ENCODE assay signal across 21 cellular contexts in the genomic region with DNA sequence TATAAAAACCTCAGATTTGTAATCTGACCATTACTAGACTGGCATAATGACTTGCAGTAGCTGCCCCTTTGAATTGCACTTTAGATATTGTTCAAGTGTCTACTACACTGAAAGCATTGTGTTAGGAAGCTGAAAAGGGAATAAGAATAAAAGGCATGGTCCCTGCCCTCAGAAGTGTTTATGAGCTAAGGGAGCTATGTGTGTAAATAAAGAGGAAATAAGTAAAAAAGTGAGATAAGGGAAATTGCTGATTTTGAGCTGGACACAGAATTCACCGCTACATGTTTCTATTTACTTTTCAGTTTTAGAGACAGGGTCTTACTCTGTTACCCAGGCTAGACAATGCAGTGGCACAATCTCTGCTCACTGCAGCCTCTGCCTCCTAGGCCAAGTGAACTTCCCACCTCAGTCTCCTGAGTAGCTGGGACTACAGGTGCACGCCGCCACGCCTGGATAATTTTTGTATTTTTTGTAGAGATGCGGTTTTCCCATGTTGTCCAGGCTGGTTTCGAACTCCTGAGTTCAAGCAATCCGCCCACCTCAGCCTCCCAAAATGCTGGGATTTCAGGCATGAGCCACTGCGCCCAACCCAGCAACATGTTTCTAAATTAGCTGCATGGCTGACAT. TPM values are rescaled to one million over a fixed set of nuclear protein-coding genes. Genes with fewer than 3 reads are reported as not detected.
DNase-seq lines count a peak whose midpoint lies in the region; ATAC-seq, FAIRE-seq and TF ChIP-seq lines count a peak whose summit lies in the region.
"Had no signal": no experiment of that assay in that cellular context is flagged by ENCODE, and none has a peak within 500 bp of the region (broad histone marks: within the 10 kb centered on the region; RNA-seq: fewer than 3 reads in every experiment).

No MANE protein-coding gene starts in this region.

- no TSS peak for BruUV-seq in K562 (replicated peaks; lab: Mats Ljungman, UMichigan)

- no peaks in the 10 kb centered on the region for H3K9me3 Mint-ChIP-seq in CD4-positive, CD25-positive, alpha-beta regulatory T cell

- H3K36me3 Mint-ChIP-seq in CD4-positive, CD25-positive, alpha-beta regulatory T cell, result peaks cover 3% of the 10 kb centered on the region

- peaks cover 0 to 5% (median 0%) of the 10 kb centered on the region in 11 experiments; a peak in 1 of 22 replicates for H3K9me3 ChIP-seq in BLaER1 treated with 17β-estradiol and CSF1 and Interleukin-3, amounts not matched to agents 10 nM and 100 nM (replicated peaks in 1 of 11)
- H3K9me3 ChIP-seq in CD4-positive, CD25-positive, alpha-beta regulatory T cell (ENCODE audit: control insufficient read depth in 2 of 2, low read length in 2 of 2), result no peaks in the 10 kb centered on the region
- H3K9me3 ChIP-seq in OCI-LY3 (ENCODE audit: insufficient read depth, low read length), result peaks cover 3% of the 10 kb centered on the region; the same call in 1 of the 2 replicates
- no peaks in the 10 kb centered on the region for H3K9me3 ChIP-seq in K562 (replicated peaks; ENCODE audit: control insufficient read depth, insufficient read depth, low read depth, low read length)
- H3K9me3 ChIP-seq in MG63, result no peaks in the 10 kb centered on the region
- H3K9me3 ChIP-seq: stomach, upper lobe of right lung had no signal

- H3K9ac ChIP-seq in BLaER1 treated with 17β-estradiol and CSF1 and Interleukin-3, amounts not matched to agents 10 nM and 100 nM, result peak overlapping the region in 4 of 11 experiments; percentile 6 to 57 (median 36); a peak in 4 of 22 replicates
- H3K9ac ChIP-seq in OCI-LY3 (ENCODE audit: low read length), result no peak overlapping the region
- no peak overlapping the region for H3K9ac ChIP-seq in K562 (ENCODE audit: insufficient read depth in 1 of 2, low read depth in 2 of 2, low read length in 2 of 2)

- no peak for TF ChIP-seq RAD21 in K562 (CRISPR knock-in tag; conservative IDR thresholded peaks at IDR 0.05 in 1 of 2, IDR thresholded peaks at IDR 0.05 in 1 of 2)

- peak overlapping the region in 4 of 11 experiments; percentile 8 to 62 (median 14); a peak in 4 of 22 replicates for H3K27ac ChIP-seq in BLaER1 treated with 17β-estradiol and CSF1 and Interleukin-3, amounts not matched to agents 10 nM and 100 nM
- H3K27ac ChIP-seq in CD4-positive, CD25-positive, alpha-beta regulatory T cell (ENCODE audit: insufficient read depth, low read length, poor library complexity, severe bottlenecking), result peak overlapping the region; percentile 49
- H3K27ac ChIP-seq in OCI-LY3 (ENCODE audit: low read length) (no peak overlapping the region), K562 (ENCODE audit: extremely low read depth, low read depth, low read length) (no peak overlapping the region)
- H3K27ac ChIP-seq: stomach, upper lobe of right lung had no signal

- H3K4me3 Mint-ChIP-seq in CD4-positive, CD25-positive, alpha-beta regulatory T cell, result peak overlapping the region in 3 of 4 donors; percentile 18 to 41 (median 23)

- intact Hi-C loops in K562 (cut with micrococcal nuclease), result no loop called here

- no peak for FAIRE-seq in K562 (lab: Jason Lieb, UNC)
- FAIRE-seq: colon, GM19239, kidney had no signal

- no peaks in the 10 kb centered on the region for H3K9me1 ChIP-seq in K562 (ENCODE audit: control insufficient read depth, insufficient read depth, low read length)

- H3K27me3 ChIP-seq in BLaER1 treated with 17β-estradiol and CSF1 and Interleukin-3, amounts not matched to agents 10 nM and 100 nM, result no peaks in the 10 kb centered on the region
- H3K27me3 ChIP-seq in CD4-positive, CD25-positive, alpha-beta regulatory T cell (ENCODE audit: control insufficient read depth, insufficient read depth, low read length), result no peaks in the 10 kb centered on the region
- H3K27me3 ChIP-seq in OCI-LY3 (ENCODE audit: low read depth, low read length) (no peaks in the 10 kb centered on the region), K562 (ENCODE audit: control insufficient read depth in 2 of 2, insufficient read depth in 2 of 2, low read length in 2 of 2) (no peaks in the 10 kb centered on the region), MG63 (no peaks in the 10 kb centered on the region)
- H3K27me3 ChIP-seq: stomach, upper lobe of right lung had no signal

- H3K4me3 ChIP-seq in BLaER1 treated with 17β-estradiol and CSF1 and Interleukin-3, amounts not matched to agents 10 nM and 100 nM, result 0 out of 20 replicates have a peak overlapping the region, but pooled peaks of 1 of the 10 experiments have one; percentile 7
- H3K4me3 ChIP-seq in CD4-positive, CD25-positive, alpha-beta regulatory T cell (ENCODE audit: low read depth, low read length), result no peak overlapping the region
- H3K4me3 ChIP-seq in OCI-LY3 (ENCODE audit: low read length), result no peak overlapping the region
- H3K4me3 ChIP-seq in K562, result no peak overlapping the region
- no peak overlapping the region for H3K4me3 ChIP-seq in MG63
- H3K4me3 ChIP-seq: stomach, upper lobe of right lung had no signal

- no peak for ATAC-seq in CD4-positive, CD25-positive, alpha-beta regulatory T cell (ENCODE audit: low read depth in 2 of 2)
- ATAC-seq in K562 (no peak), GM18909 (IDR thresholded peaks at IDR 0.05; ENCODE audit: poor library complexity, unreplicated experiment) (no peak)
- ATAC-seq: upper lobe of right lung had no signal

- peak overlapping the region; percentile 74 to 99 (median 88) for H3K4me2 ChIP-seq in BLaER1 treated with 17β-estradiol and CSF1 and Interleukin-3, amounts not matched to agents 10 nM and 100 nM
- H3K4me2 ChIP-seq in OCI-LY3 (ENCODE audit: low read length) (peak overlapping the region; percentile 83; the same call in 1 of the 2 replicates), K562 (ENCODE audit: insufficient read depth, low read length) (no peak overlapping the region)

- no peak for TF ChIP-seq POLR2A in K562 (conservative IDR thresholded peaks at IDR 0.05)

- CTCF ChIA-PET in K562 (lab: Yijun Ruan, JAX; ENCODE audit: low intra/inter-chr PET ratio), result no interaction called here

- peaks cover 50 to 95% (median 56%) of the 10 kb centered on the region in 4 donors for H3K4me1 Mint-ChIP-seq in CD4-positive, CD25-positive, alpha-beta regulatory T cell

- peaks cover 0 to 26% (median 16%) of the 10 kb centered on the region in 11 experiments; a peak in 18 of 22 replicates for H3K36me3 ChIP-seq in BLaER1 treated with 17β-estradiol and CSF1 and Interleukin-3, amounts not matched to agents 10 nM and 100 nM
- H3K36me3 ChIP-seq in CD4-positive, CD25-positive, alpha-beta regulatory T cell (ENCODE audit: control insufficient read depth, insufficient read depth, low read length), result no peaks in the 10 kb centered on the region
- peaks cover 3% of the 10 kb centered on the region for H3K36me3 ChIP-seq in OCI-LY3 (replicated peaks; ENCODE audit: low read depth, low read length)
- no peaks in the 10 kb centered on the region; the same call in 2 of the 3 replicates for H3K36me3 ChIP-seq in K562 (ENCODE audit: control insufficient read depth, insufficient read depth, low read length)
- H3K36me3 ChIP-seq in MG63, result no peaks in the 10 kb centered on the region
- H3K36me3 ChIP-seq: stomach, upper lobe of right lung had no signal

- H2AFZ ChIP-seq in OCI-LY3 (ENCODE audit: low read depth, low read length) (no peak overlapping the region), K562 (ENCODE audit: low read depth, low read length) (no peak overlapping the region)

- POLR2A ChIA-PET in K562 (lab: Yijun Ruan, JAX), result interaction anchor here (0.6 to 2.5 kb wide), 8 partner anchors 10 to 546 kb away, joined by 3 to 13 read pairs (median 4); a partner anchor contains a TSS

- TF ChIP-seq CTCF in OCI-LY3 (IDR thresholded peaks at IDR 0.05; ENCODE audit: low read depth, low read length), result no peak
- no peak for TF ChIP-seq CTCF in K562 (IDR thresholded peaks at IDR 0.05 in 2 of 3, conservative IDR thresholded peaks at IDR 0.05 in 1 of 3; ENCODE audit: insufficient read depth in 2 of 3, low read depth in 1 of 3, low read length in 3 of 3)

- peaks cover 76 to 99% (median 98%) of the 10 kb centered on the region in 11 experiments for H4K20me1 ChIP-seq in BLaER1 treated with 17β-estradiol and CSF1 and Interleukin-3, amounts not matched to agents 10 nM and 100 nM
- peaks cover 91% of the 10 kb centered on the region for H4K20me1 ChIP-seq in OCI-LY3 (ENCODE audit: insufficient read depth, low read length)
- peaks cover 18% of the 10 kb centered on the region for H4K20me1 ChIP-seq in K562 (replicated peaks; ENCODE audit: control insufficient read depth, insufficient read depth, low read length)

- H3K27ac Mint-ChIP-seq in CD4-positive, CD25-positive, alpha-beta regulatory T cell, result peak overlapping the region; percentile 93 to 94 (median 94)

- in situ Hi-C loops in K562 (cut with MboI), result no loop called here

- no peak for DNase-seq in CD4-positive, CD25-positive, alpha-beta regulatory T cell
- DNase-seq in K562 (ENCODE audit: extremely low read depth in 1 of 4, low spot score in 3 of 4) (no peak), MG63 (no peak), amygdala (lab: John Stamatoyannopoulos, UW) (no peak), NCI-H2029 treated with DMSO at 0.1 percent for 48 hours (lab: John Stamatoyannopoulos, UW) (no peak)
- DNase-seq: C1 segment of cervical spinal cord; HCEC 1CT; kidney; mesenchymal stem cell; NCI-H1694; NCI-H510A; SHP77; stimulated activated CD4-positive, alpha-beta T cell treated with anti-CD3 and anti-CD28 coated beads, Interleukin-15, amount 100 ng/mL, for 24 hours; stomach; T-helper 9 cell; upper lobe of right lung had no signal

- no peaks in the 10 kb centered on the region for H3K27me3 Mint-ChIP-seq in CD4-positive, CD25-positive, alpha-beta regulatory T cell

- H3K4me1 ChIP-seq in BLaER1 treated with 17β-estradiol and CSF1 and Interleukin-3, amounts not matched to agents 10 nM and 100 nM, result peaks cover 88 to 98% (median 91%) of the 10 kb centered on the region in 10 experiments
- peaks cover 51% of the 10 kb centered on the region for H3K4me1 ChIP-seq in CD4-positive, CD25-positive, alpha-beta regulatory T cell (ENCODE audit: control insufficient read depth, insufficient read depth, low read length, poor library complexity, severe bottlenecking)
- peaks cover 70% of the 10 kb centered on the region for H3K4me1 ChIP-seq in OCI-LY3 (ENCODE audit: low read length)
- H3K4me1 ChIP-seq in K562 (replicated peaks in 1 of 2; ENCODE audit: control insufficient read depth in 2 of 2, insufficient read depth in 2 of 2, low read length in 2 of 2), result peaks cover 51 to 69% of the 10 kb centered on the region in 2 experiments

- WGBS in K562 (ENCODE audit: insufficient coverage, low coverage, missing lambda C conversion rate), result 75% methylated on average over 8 of the region's 8 CpGs

- H3K79me2 ChIP-seq in OCI-LY3 (ENCODE audit: low read length) (peaks cover 99% of the 10 kb centered on the region), K562 (ENCODE audit: control insufficient read depth, insufficient read depth, low read length) (peaks cover 86% of the 10 kb centered on the region)

- TF ChIP-seq EP300 in K562 (IDR thresholded peaks at IDR 0.05; ENCODE audit: low read length), result no peak

RNA-seq across cellular contexts. Expression of a gene that starts 57.0 kb away (rescaled TPM):
- total RNA-seq in CD4-positive, CD25-positive, alpha-beta regulatory T cell, result 142 TPM
- polyA plus RNA-seq in CD4-positive, CD25-positive, alpha-beta regulatory T cell, result 100 to 1,000 TPM; 131 to 152 (median 138) TPM
- 67.9 and 104 TPM in 2 replicates for total RNA-seq in K562 (2011; cell fraction: chromatin; rRNA removed; ENCODE audit: low replicate concordance)
- total RNA-seq in K562 (2011; cell fraction: nucleolus; rRNA removed), result 72.2 and 76.5 TPM in 2 replicates
- total RNA-seq in K562 (2011; cell fraction: nucleoplasm; rRNA removed), result 69.3 and 101 TPM in 2 replicates
- 107 and 125 TPM in 2 replicates for total RNA-seq in K562 (2014; rRNA removed)
- total RNA-seq in K562 (2014; rRNA removed; fragmentation: Illumina TruSeq; extraction: Trizol), result 65.3 and 79.9 TPM in 2 replicates
- total RNA-seq in K562 (2015; rRNA removed; fragmentation: Illumina TruSeq; extraction: Trizol), result 70.5 and 74.3 TPM in 2 replicates
- 113 and 115 TPM in 2 replicates for total RNA-seq in K562 (2021)
- 66.8 and 136 TPM in 2 replicates for polyA plus RNA-seq in K562 (2011; rRNA removed)
- polyA plus RNA-seq in K562 (2011; cell fraction: cytosol; rRNA removed), result 92.1 and 93.8 TPM in 2 replicates
- 20.1 and 22.1 TPM in 2 replicates for polyA plus RNA-seq in K562 (2011; cell fraction: nucleus; rRNA removed)
- 69.8 and 89.1 TPM in 2 replicates for polyA plus RNA-seq in K562 (2012)
- polyA plus RNA-seq in K562 (2014; fragmentation: Illumina TruSeq; extraction: Trizol), result 83.5 and 84.8 TPM in 2 replicates
- polyA plus RNA-seq in K562 (2014; fragmentation: Nextera tagmentation; extraction: Ambion mirVana), result 10 to 100 TPM; 57.2 to 69.1 TPM
- 85.2 and 95.1 TPM in 2 replicates for polyA plus RNA-seq in K562 (2014; rRNA removed)
- polyA minus RNA-seq in K562 (2011; rRNA and poly(A)+ RNA removed), result 32.5 and 47.6 TPM in 2 replicates
- 20.9 and 32.6 TPM in 2 replicates for polyA minus RNA-seq in K562 (2011; cell fraction: cytosol; rRNA and poly(A)+ RNA removed)
- polyA minus RNA-seq in K562 (2011; cell fraction: nucleus; rRNA and poly(A)+ RNA removed), result 18.7 and 28.4 TPM in 2 replicates
- total RNA-seq in MG63 (2014; rRNA removed; shearing (Covaris generic); ENCODE audit: low replicate concordance), result 110 and 134 TPM in 2 replicates

RNA-seq across cellular contexts. Expression of a gene that starts 59.3 kb away (rescaled TPM):
- total RNA-seq in CD4-positive, CD25-positive, alpha-beta regulatory T cell, result 24.9 TPM
- polyA plus RNA-seq in CD4-positive, CD25-positive, alpha-beta regulatory T cell, result 10 to 100 TPM; 15.1 to 21.9 (median 19.0) TPM
- 80.8 and 110 TPM in 2 replicates for total RNA-seq in K562 (2011; cell fraction: chromatin; rRNA removed; ENCODE audit: low replicate concordance)
- total RNA-seq in K562 (2011; cell fraction: nucleolus; rRNA removed), result 83.7 and 96.9 TPM in 2 replicates
- 75.9 and 93.0 TPM in 2 replicates for total RNA-seq in K562 (2011; cell fraction: nucleoplasm; rRNA removed)
- total RNA-seq in K562 (2014; rRNA removed), result 56.1 and 71.6 TPM in 2 replicates
- 35.9 and 45.2 TPM in 2 replicates for total RNA-seq in K562 (2014; rRNA removed; fragmentation: Illumina TruSeq; extraction: Trizol)
- 49.0 and 49.3 TPM in 2 replicates for total RNA-seq in K562 (2015; rRNA removed; fragmentation: Illumina TruSeq; extraction: Trizol)
- 73.4 and 76.6 TPM in 2 replicates for total RNA-seq in K562 (2021)
- 51.7 and 55.3 TPM in 2 replicates for polyA plus RNA-seq in K562 (2011; rRNA removed)
- 70.2 and 111 TPM in 2 replicates for polyA plus RNA-seq in K562 (2011; cell fraction: cytosol; rRNA removed)
- polyA plus RNA-seq in K562 (2011; cell fraction: nucleus; rRNA removed), result 50.7 and 83.5 TPM in 2 replicates
- 26.6 and 58.9 TPM in 2 replicates for polyA plus RNA-seq in K562 (2012)
- 57.1 and 60.9 TPM in 2 replicates for polyA plus RNA-seq in K562 (2014; fragmentation: Illumina TruSeq; extraction: Trizol)
- polyA plus RNA-seq in K562 (2014; fragmentation: Nextera tagmentation; extraction: Ambion mirVana), result 10 to 100 TPM; 33.4 to 49.3 TPM
- 73.1 and 83.5 TPM in 2 replicates for polyA plus RNA-seq in K562 (2014; rRNA removed)
- polyA minus RNA-seq in K562 (2011; rRNA and poly(A)+ RNA removed), result 29.7 and 31.1 TPM in 2 replicates
- polyA minus RNA-seq in K562 (2011; cell fraction: cytosol; rRNA and poly(A)+ RNA removed), result 18.5 and 33.6 TPM in 2 replicates
- polyA minus RNA-seq in K562 (2011; cell fraction: nucleus; rRNA and poly(A)+ RNA removed), result 32.9 and 44.3 TPM in 2 replicates
- total RNA-seq in MG63 (2014; rRNA removed; shearing (Covaris generic); ENCODE audit: low replicate concordance), result 17.8 and 21.7 TPM in 2 replicates
